Comparison of ENCODE assay signal across 31 cellular contexts in the genomic region with DNA sequence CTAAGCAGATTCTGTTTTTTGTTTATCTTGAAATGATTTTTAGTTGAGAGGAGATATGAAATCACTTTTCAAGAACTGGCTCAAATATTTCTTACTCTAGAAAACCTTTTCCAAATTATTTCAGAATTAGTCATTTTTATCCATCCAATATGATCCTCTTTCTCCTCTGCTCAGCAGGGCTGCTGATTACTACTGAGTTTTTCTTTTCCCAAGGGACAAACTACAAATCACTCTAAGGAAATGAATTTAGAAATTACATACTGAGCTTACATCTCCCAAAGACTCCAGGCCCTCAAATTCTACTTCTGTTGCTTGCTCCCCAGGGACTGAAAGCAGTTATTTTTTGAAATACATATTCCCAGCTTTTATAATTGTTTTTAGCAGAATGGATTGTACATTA.
DNase-seq lines count a peak whose midpoint lies in the region; TF ChIP-seq lines count a peak whose summit lies in the region.
"Had no signal": no experiment of that assay in that cellular context is flagged by ENCODE, and none has a peak within 500 bp of the region (broad histone marks: within the 10 kb centered on the region; RNA-seq: fewer than 3 reads in every experiment).

No MANE protein-coding gene starts in this region.

- H3K27me3 ChIP-seq in testis (no peaks in the 10 kb centered on the region), esophagus squamous epithelium (no peaks in the 10 kb centered on the region)
- H3K27me3 ChIP-seq: gastroesophageal sphincter, thyroid gland, uterus had no signal

- H3K27ac ChIP-seq in testis: no peak overlapping the region
- no peak overlapping the region for H3K27ac ChIP-seq in esophagus squamous epithelium
- H3K27ac ChIP-seq: coronary artery, epithelial cell of prostate, gastroesophageal sphincter, thyroid gland, uterus, VCaP had no signal

- intact Hi-C loops in testis (cut with DNase I; ENCODE audit: low total_unique reads) (no loop called here), esophagus squamous epithelium (cut with DNase I) (no loop called here)

- no peak for TF ChIP-seq POLR2A in testis (IDR thresholded peaks at IDR 0.05)
- TF ChIP-seq POLR2A in esophagus squamous epithelium (IDR thresholded peaks at IDR 0.05): no peak

- H3K36me3 ChIP-seq in testis (ENCODE audit: low read depth, missing control alignments) (no peaks in the 10 kb centered on the region), esophagus squamous epithelium (no peaks in the 10 kb centered on the region)
- H3K36me3 ChIP-seq: gastroesophageal sphincter, thyroid gland, uterus had no signal

- POLR2A ChIA-PET in AG04449 (lab: Yijun Ruan, JAX): no interaction called here

- H3K9me3 ChIP-seq in testis (no peaks in the 10 kb centered on the region), esophagus squamous epithelium (peaks cover 0 to 1% (median 0%) of the 10 kb centered on the region in 3 donors)
- H3K9me3 ChIP-seq: mucosa of descending colon, thyroid gland, uterus had no signal

- DNase-seq in AG04449 (ENCODE audit: low read depth, low spot score) (peak; percentile 7), GM04504 (ENCODE audit: low read depth) (peak; percentile 44), cardiac fibroblast (ENCODE audit: low read depth in 2 of 2) (peak; percentile 66 to 87), hepatic stellate cell (ENCODE audit: low spot score) (peak; percentile 53), testis (no peak), superior temporal gyrus (ENCODE audit: extremely low spot score) (no peak), esophagus squamous epithelium (lab: John Stamatoyannopoulos, UW) (no peak)
- no peak for DNase-seq in stimulated activated CD4-positive, alpha-beta T cell treated with anti-CD3 and anti-CD28 coated beads, Interleukin-4, amount 100 ng/mL, for 1 hour
- DNase-seq: activated CD4-positive, alpha-beta T cell treated with anti-CD3 and anti-CD28 coated beads for 4 hours; activated CD8-positive, alpha-beta T cell treated with anti-CD3 and anti-CD28 coated beads, Interleukin-2, amount 10 ng/mL, durations not matched to agents 7 days and 5 days; amygdala; DMS153; effector memory CD4-positive, alpha-beta T cell; hypothalamus; immature natural killer cell; IMR-90; mammary epithelial cell; mucosa of descending colon; NCI-H1048; NCI-H82; retina; SIG-M5; small intestine; stimulated activated naive CD8-positive, alpha-beta T cell treated with anti-CD3 and anti-CD28 coated beads, Interleukin-15, Interleukin-2, amounts not matched to agents 100 U/mL and 50 U/mL, for 24 hours; SW 1271; thyroid gland; uterus had no signal

- TF ChIP-seq CTCF in AG04449 (IDR thresholded peaks at IDR 0.05; ENCODE audit: insufficient read depth, low read length, missing control alignments) (no peak), cardiac fibroblast (IDR thresholded peaks at IDR 0.05; ENCODE audit: low read depth, low read length) (no peak), testis (IDR thresholded peaks at IDR 0.05) (no peak), esophagus squamous epithelium (IDR thresholded peaks at IDR 0.05) (no peak)

- H3K4me1 ChIP-seq in testis (no peaks in the 10 kb centered on the region), esophagus squamous epithelium (no peaks in the 10 kb centered on the region)
- H3K4me1 ChIP-seq: gastroesophageal sphincter, thyroid gland, uterus had no signal

- H3K4me3 ChIP-seq in AG04449 (ENCODE audit: low read depth, low read length) (no peak overlapping the region), cardiac fibroblast (replicated peaks in 1 of 2; ENCODE audit: low read depth in 2 of 2, low read length in 2 of 2) (no peak overlapping the region), testis (no peak overlapping the region), esophagus squamous epithelium (no peak overlapping the region)
- H3K4me3 ChIP-seq: coronary artery, gastroesophageal sphincter, mucosa of descending colon, thyroid gland, uterus had no signal

- CTCF ChIA-PET in AG04449 (lab: Yijun Ruan, JAX): no interaction called here

Comparison
In these comparisons a context has a peak if more than half of its experiments do, and no peak if none do; other contexts are left out.
1. DNase-seq: peak in AG04449 (single experiment), GM04504 (single experiment), cardiac fibroblast (2 of 2) and hepatic stellate cell (single experiment); none in testis (single experiment), superior temporal gyrus (single experiment), esophagus squamous epithelium (single experiment) and stimulated activated CD4-positive, alpha-beta T cell treated with anti-CD3 and anti-CD28 coated beads, Interleukin-4, amount 100 ng/mL, for 1 hour (single experiment).